18 cellular contexts compared by ENCODE assay signal in genomic region chr12:19783547-19784444, GRCh38.
DNase-seq lines count a peak whose midpoint lies in the region; ATAC-seq, FAIRE-seq and TF ChIP-seq lines count a peak whose summit lies in the region.
"Had no signal": no experiment of that assay in that cellular context is flagged by ENCODE, and none has a peak within 500 bp of the region (broad histone marks: within the 10 kb centered on the region; RNA-seq: fewer than 3 reads in every experiment).

No MANE protein-coding gene starts in this region.

- H3K27me3 ChIP-seq in small intestine (ENCODE audit: control insufficient read depth in 2 of 2, insufficient read depth in 2 of 2, low read length in 2 of 2) = no peaks in the 10 kb centered on the region
- H3K27me3 ChIP-seq: adrenal gland, esophagus muscularis mucosa had no signal

- no peaks in the 10 kb centered on the region for H3K36me3 ChIP-seq in small intestine (ENCODE audit: control insufficient read depth in 2 of 2, insufficient read depth in 2 of 2, low read length in 2 of 2)
- H3K36me3 ChIP-seq: adrenal gland, esophagus muscularis mucosa had no signal

- no peaks in the 10 kb centered on the region for H3K4me1 ChIP-seq in small intestine (ENCODE audit: control insufficient read depth in 2 of 2, insufficient read depth in 1 of 2, low read depth in 1 of 2, low read length in 1 of 2)
- H3K4me1 ChIP-seq: adrenal gland had no signal

- no peak overlapping the region for H3K27ac ChIP-seq in small intestine (ENCODE audit: low read depth in 1 of 2, low read length in 1 of 2)
- H3K27ac ChIP-seq: adrenal gland, esophagus muscularis mucosa had no signal

- no peak for ATAC-seq in GM18873 (IDR thresholded peaks at IDR 0.05; ENCODE audit: low FRiP score, unreplicated experiment)
- ATAC-seq: Panc1 had no signal

- no peaks in the 10 kb centered on the region for H3K36me3 Mint-ChIP-seq in HFFc6 (ENCODE audit: low read depth)
- H3K36me3 Mint-ChIP-seq: CD14-positive monocyte had no signal

- H3K4me3 ChIP-seq in small intestine (ENCODE audit: low read depth in 1 of 2, low read length in 2 of 2) = no peak overlapping the region
- H3K4me3 ChIP-seq: adrenal gland, esophagus muscularis mucosa had no signal

- H3K9me3 Mint-ChIP-seq in HFFc6 = no peaks in the 10 kb centered on the region; the same call in 1 of the 2 replicates

- peak overlapping the region; percentile 37; the same call in 1 of the 2 replicates for H3K4me3 Mint-ChIP-seq in HFFc6
- H3K4me3 Mint-ChIP-seq: activated CD4-positive, alpha-beta T cell treated with anti-CD3 and anti-CD28 coated beads, Interleukin-2, amount 10 ng/mL, durations not matched to agents 7 days and 5 days; T-helper 1 cell treated with Interleukin-12 subunit alpha and Interleukin-12 subunit beta and Interleukin-4 antibody, amounts not matched to agents 30 μg/mL and 1 μg/mL, for 36 hours had no signal

- H3K9me3 ChIP-seq in small intestine (ENCODE audit: control insufficient read depth, low read depth) = no peaks in the 10 kb centered on the region
- H3K9me3 ChIP-seq: adrenal gland, esophagus muscularis mucosa had no signal

- peaks cover 2% of the 10 kb centered on the region; the same call in 1 of the 2 replicates for H3K27me3 Mint-ChIP-seq in HFFc6 (ENCODE audit: insufficient read depth)

- 57 to 81% (median 69%) methylated on average over 29 of the region's 29 CpGs for WGBS in small intestine, 3 donors

- DNase-seq in HFFc6 = no peak
- DNase-seq in NCI-H510A (lab: John Stamatoyannopoulos, UW) = peak; percentile 31
- DNase-seq in iPS-NIHi7 (ENCODE audit: extremely low spot score) = peak; percentile 20
- DNase-seq in small intestine = peak; percentile 7
- no peak for DNase-seq in NCI-H526 (lab: John Stamatoyannopoulos, UW)
- no peak for DNase-seq in stimulated activated CD4-positive, alpha-beta T cell treated with anti-CD3 and anti-CD28 coated beads, Interleukin-2, amount 100 ng/mL, for 48 hours
- DNase-seq: activated CD4-positive, alpha-beta T cell treated with anti-CD3 and anti-CD28 coated beads, Interleukin-2, amount 10 ng/mL, durations not matched to agents 7 days and 5 days; adrenal gland; GF-D8; hippocampal formation; stimulated activated CD4-positive, alpha-beta T cell treated with anti-CD3 and anti-CD28 coated beads, Interleukin-1b, Interleukin-23, amount 100 ng/mL, for 48 hours had no signal

- peaks cover 2% of the 10 kb centered on the region for H3K4me1 Mint-ChIP-seq in HFFc6 (ENCODE audit: low read depth)
- H3K4me1 Mint-ChIP-seq: activated CD4-positive, alpha-beta T cell treated with anti-CD3 and anti-CD28 coated beads, Interleukin-2, amount 10 ng/mL, durations not matched to agents 7 days and 5 days had no signal

- FAIRE-seq in small intestine (lab: Jason Lieb, UNC) = no peak
- FAIRE-seq: colon, GM18507 had no signal

- no peak overlapping the region for H3K27ac Mint-ChIP-seq in HFFc6
- H3K27ac Mint-ChIP-seq: activated CD4-positive, alpha-beta T cell treated with anti-CD3 and anti-CD28 coated beads, Interleukin-2, amount 10 ng/mL, durations not matched to agents 7 days and 5 days; CD14-positive monocyte; T-helper 1 cell treated with Interleukin-12 subunit alpha and Interleukin-12 subunit beta and Interleukin-4 antibody, amounts not matched to agents 30 μg/mL and 1 μg/mL, for 36 hours had no signal

- no peak for TF ChIP-seq CTCF in HFFc6 (IDR thresholded peaks at IDR 0.05)

Comparison
In these comparisons a context has a peak if more than half of its experiments do, and no peak if none do; other contexts are left out.
1. DNase-seq: peak in NCI-H510A (single experiment), iPS-NIHi7 (single experiment) and small intestine (single experiment); none in HFFc6 (single experiment), NCI-H526 (0 of 2) and stimulated activated CD4-positive, alpha-beta T cell treated with anti-CD3 and anti-CD28 coated beads, Interleukin-2, amount 100 ng/mL, for 48 hours (0 of 2).